ENCODE assay signal across 8 cellular contexts in genomic region chr2:226118471-226119429, GRCh38.
DNase-seq lines count a peak whose midpoint lies in the region; ATAC-seq, FAIRE-seq and TF ChIP-seq lines count a peak whose summit lies in the region.

No MANE protein-coding gene starts in this region.

- no peak for TF ChIP-seq CTCF in IMR-90 (conservative IDR thresholded peaks at IDR 0.05; ENCODE audit: low read depth, low read length)
- no peak for TF ChIP-seq CTCF in thoracic aorta (IDR thresholded peaks at IDR 0.05)

- H3K79me1 ChIP-seq in IMR-90 (ENCODE audit: low read depth in 1 of 2, low read length in 2 of 2) = peaks cover 0 to 4% of the 10 kb centered on the region in 2 experiments; a peak in 2 of 4 replicates

- H2AK5ac ChIP-seq in IMR-90 (ENCODE audit: low read depth, low read length) = peak overlapping the region; percentile 79

- peak overlapping the region; percentile 99 for H2BK20ac ChIP-seq in IMR-90 (ENCODE audit: low read depth, low read length)

- POLR2A ChIA-PET in IMR-90 (lab: Charles Lee; ENCODE audit: unreplicated experiment) = interaction anchor here (0.6 to 1.1 kb wide), 3 partner anchors 66 to 633 kb away, joined by 3 to 4 read pairs (median 3); no protein-coding TSS in a partner anchor

- intact Hi-C loops in IMR-90 (cut with micrococcal nuclease) = loop anchor here (1.0 to 5.0 kb wide), 9 partner anchors 36 to 544 kb away; no protein-coding TSS in a partner anchor

- H3K4me1 ChIP-seq in IMR-90 (ENCODE audit: control insufficient read depth, insufficient read depth, low read length) = peaks cover 8% of the 10 kb centered on the region
- peaks cover 69% of the 10 kb centered on the region for H3K4me1 ChIP-seq in adipocyte (ENCODE audit: control insufficient read depth, insufficient read depth, low read length)
- peaks cover 6 to 12% of the 10 kb centered on the region in 2 donors for H3K4me1 ChIP-seq in thoracic aorta (ENCODE audit: control insufficient read depth in 1 of 2, low read depth in 2 of 2)

- no CpG with 5 or more reads among the region's 10 CpGs for WGBS in IMR-90 (ENCODE audit: extremely low coverage in 2 of 2, insufficient read length in 1 of 2), 2 experiments

- H3K4me3 ChIP-seq in IMR-90 (ENCODE audit: insufficient read depth, low read depth, low read length) (peak overlapping the region; percentile 6; the same call in 1 of the 2 replicates), adipocyte (ENCODE audit: low read length) (peak overlapping the region; percentile 77), thoracic aorta (peak overlapping the region; percentile 17)

- peak overlapping the region; percentile 100 for H2BK120ac ChIP-seq in IMR-90 (ENCODE audit: low read depth, low read length)

- peak overlapping the region; percentile 95 for H4K91ac ChIP-seq in IMR-90 (ENCODE audit: insufficient read depth, low read depth, low read length)

- no peak; the same call in 1 of the 2 replicates for TF ChIP-seq RAD21 in IMR-90 (IDR thresholded peaks at IDR 0.05; ENCODE audit: low read length)

- H2AK9ac ChIP-seq in IMR-90 (replicated peaks; ENCODE audit: low read depth, low read length, poor library complexity) = peak overlapping the region; percentile 96

- H2BK15ac ChIP-seq in IMR-90 (ENCODE audit: low read depth, low read length) = peak overlapping the region; percentile 72; the same call in 2 of the 3 replicates

- H3K27me3 ChIP-seq in IMR-90 (ENCODE audit: control insufficient read depth, insufficient read depth, low read length) (no peaks in the 10 kb centered on the region), adipocyte (replicated peaks; ENCODE audit: control insufficient read depth, insufficient read depth, low read length) (no peaks in the 10 kb centered on the region), thoracic aorta (replicated peaks; ENCODE audit: insufficient read depth) (no peaks in the 10 kb centered on the region)

- H3K9ac ChIP-seq in IMR-90 (ENCODE audit: low read depth, low read length) (peak overlapping the region; percentile 76), adipocyte (ENCODE audit: low read length) (peak overlapping the region; percentile 82)

- ATAC-seq in IMR-90 (ENCODE audit: low read depth) (peak; percentile 42), thoracic aorta (ENCODE audit: insufficient number of reproducible peaks, low FRiP score, low read depth) (peak; percentile 76), HG02571 (IDR thresholded peaks at IDR 0.05; ENCODE audit: unreplicated experiment) (no peak)

- H2BK5ac ChIP-seq in IMR-90 (ENCODE audit: low read depth, low read length, poor library complexity, severe bottlenecking) = peak overlapping the region; percentile 93

- H3K36me3 ChIP-seq in IMR-90 (ENCODE audit: control insufficient read depth, insufficient read depth, low read length) (no peaks in the 10 kb centered on the region), adipocyte (ENCODE audit: control insufficient read depth, insufficient read depth, low read length, severe bottlenecking) (no peaks in the 10 kb centered on the region), thoracic aorta (no peaks in the 10 kb centered on the region)

- in situ Hi-C loops in IMR-90 (cut with MboI; ENCODE audit: low sequenced_read_pairs) = loop anchor here (5.0 kb wide), 1 partner anchor 679 kb away; the partner anchor contains the start of gene IRS1

- H3K9me3 ChIP-seq in IMR-90 (ENCODE audit: control insufficient read depth, insufficient read depth, low read length) (no peaks in the 10 kb centered on the region), adipocyte (ENCODE audit: control insufficient read depth, low read length) (no peaks in the 10 kb centered on the region), thoracic aorta (no peaks in the 10 kb centered on the region)

- dilution Hi-C loops in IMR-90 (cut with HindIII; ENCODE audit: low sequenced_read_pairs, unreplicated experiment) = no loop called here

- peak overlapping the region; percentile 69 for H3K18ac ChIP-seq in IMR-90 (ENCODE audit: low read depth, low read length)

- H3K56ac ChIP-seq in IMR-90 (ENCODE audit: extremely low read depth, insufficient read depth, low read length) = peak overlapping the region; percentile 98

- CTCF ChIA-PET in IMR-90 (lab: Yijun Ruan, JAX) = interaction anchor here (0.6 to 1.2 kb wide), 3 partner anchors 309 to 684 kb away, joined by 3 read pairs; no protein-coding TSS in a partner anchor

- H4K20me1 ChIP-seq in IMR-90 (ENCODE audit: insufficient read depth, low read length) = no peaks in the 10 kb centered on the region

- peak overlapping the region; percentile 85 for H2AFZ ChIP-seq in IMR-90 (replicated peaks; ENCODE audit: low read length, poor library complexity)

- H3K23ac ChIP-seq in IMR-90 (ENCODE audit: low read depth, low read length) = peak overlapping the region; percentile 100

- peaks cover 4% of the 10 kb centered on the region for H3K9me1 ChIP-seq in IMR-90 (ENCODE audit: insufficient read depth, low read length)

- no TSS peak for BruUV-seq in IMR-90 (replicated peaks; lab: Mats Ljungman, UMichigan)

- H3K4ac ChIP-seq in IMR-90 (ENCODE audit: low read depth, low read length) = peak overlapping the region; percentile 99

- DNase-seq in IMR-90 = peak; percentile 91
- peak; percentile 97 for DNase-seq in adipocyte (ENCODE audit: low read depth)
- DNase-seq in thoracic aorta (ENCODE audit: low spot score) = no peak
- no peak for DNase-seq in NCI-H2227 treated with DMSO at 0.1 percent for 48 hours (lab: John Stamatoyannopoulos, UW)
- no peak for DNase-seq in activated CD4-positive, CD25-positive, alpha-beta regulatory T cell (lab: John Stamatoyannopoulos, UW)
- DNase-seq in GM19240 (ENCODE audit: insufficient read length, low spot score) = no peak

- peak; percentile 91 for FAIRE-seq in islet of Langerhans (lab: Jason Lieb, UNC)

- TF ChIP-seq POLR2A in IMR-90 (IDR thresholded peaks at IDR 0.05; ENCODE audit: low read depth, low read length) = no peak

- H3K27ac ChIP-seq in IMR-90 (ENCODE audit: insufficient read depth, low read length) (peak overlapping the region; percentile 92), thoracic aorta (no peak overlapping the region)

- peak overlapping the region; percentile 53 for H3K4me2 ChIP-seq in IMR-90 (ENCODE audit: low read depth, low read length)

- peak overlapping the region; percentile 51 to 98 for H4K8ac ChIP-seq in IMR-90 (ENCODE audit: low read depth in 2 of 2, low read length in 2 of 2)

- H3K14ac ChIP-seq in IMR-90 (replicated peaks; ENCODE audit: low read depth, low read length) = peak overlapping the region; percentile 94

- peak overlapping the region; percentile 77 for H4K5ac ChIP-seq in IMR-90 (ENCODE audit: low read depth, low read length)

TF ChIP-seq in IMR-90, 13 proteins besides CTCF, POLR2A, EP300 and RAD21:
- TF ChIP-seq MAZ (IDR thresholded peaks at IDR 0.05; ENCODE audit: borderline replicate concordance, low read depth, low read length) (no peak), CHD1 (IDR thresholded peaks at IDR 0.05; ENCODE audit: low read depth, low read length) (no peak; the same call in 1 of the 2 replicates), CEBPB (IDR thresholded peaks at IDR 0.05; ENCODE audit: low read depth, low read length) (peak; percentile 100), SMC3 (IDR thresholded peaks at IDR 0.05; ENCODE audit: low read depth, low read length) (no peak), RCOR1 (IDR thresholded peaks at IDR 0.05; ENCODE audit: insufficient replicate concordance, low read length) (peak; percentile 73), MAFK (IDR thresholded peaks at IDR 0.05; ENCODE audit: low read depth, low read length) (peak; percentile 97), MXI1 (IDR thresholded peaks at IDR 0.05; ENCODE audit: borderline replicate concordance, low read depth, low read length) (no peak), ELK1 (IDR thresholded peaks at IDR 0.05; ENCODE audit: borderline replicate concordance, low read depth, low read length) (no peak), NFE2L2 (IDR thresholded peaks at IDR 0.05; ENCODE audit: low read depth, low read length) (no peak; the same call in 1 of the 2 replicates), RFX5 (IDR thresholded peaks at IDR 0.05; ENCODE audit: low read depth, low read length) (no peak), FOS (IDR thresholded peaks at IDR 0.05; ENCODE audit: low read depth, low read length) (peak; percentile 88), BHLHE40 (IDR thresholded peaks at IDR 0.05; ENCODE audit: low read depth, low read length) (peak; percentile 86), USF2 (IDR thresholded peaks at IDR 0.05; ENCODE audit: low read depth, low read length) (no peak)
TF ChIP-seq in IMR-90: peak in this region for 5.

Comparison
In these comparisons a context has a peak if more than half of its experiments do, and no peak if none do; other contexts are left out.
1. DNase-seq: peak in IMR-90 (single experiment) and adipocyte (single experiment); none in thoracic aorta (single experiment), NCI-H2227 treated with DMSO at 0.1 percent for 48 hours (single experiment), activated CD4-positive, CD25-positive, alpha-beta regulatory T cell (0 of 4) and GM19240 (single experiment).
2. H3K4me3 ChIP-seq: peak in every context shown above with its lines; median percentile 77 in adipocyte; 17 in thoracic aorta; 6 in IMR-90.